In genomic region chr2:44802409-44803099, GRCh38 we compare ENCODE assay signal across 13 cellular contexts.
A peak's percentile ranks its signal among the peaks of the same experiment; 100 is the strongest.
DNase-seq lines count a peak whose midpoint lies in the region; ATAC-seq and TF ChIP-seq lines count a peak whose summit lies in the region.
"Had no signal": no experiment of that assay in that cellular context is flagged by ENCODE, and none has a peak within 500 bp of the region (broad histone marks: within the 10 kb centered on the region; RNA-seq: fewer than 3 reads in every experiment).

No MANE protein-coding gene starts in this region.

- POLR2A ChIA-PET in SK-N-SH (lab: Yijun Ruan, JAX) = interaction anchor here (0.6 kb wide), 1 partner anchor 30 kb away, joined by 4 read pairs; no protein-coding TSS in a partner anchor

- TF ChIP-seq POLR2A in heart left ventricle (IDR thresholded peaks at IDR 0.05) = no peak
- TF ChIP-seq POLR2A in testis (IDR thresholded peaks at IDR 0.05) = no peak

- DNase-seq in heart left ventricle = no peak
- DNase-seq in cardiac septum (ENCODE audit: low spot score) = no peak
- DNase-seq in activated naive CD8-positive, alpha-beta T cell treated with anti-CD3 and anti-CD28 coated beads, Interleukin-2, amount 50 U/mL, for 24 hours = no peak
- peak; percentile 65 for DNase-seq in left kidney (ENCODE audit: low read depth, low spot score)
- DNase-seq in testis = no peak
- DNase-seq in SK-N-SH = no peak
- no peak for DNase-seq in SHP77 (lab: John Stamatoyannopoulos, UW)
- DNase-seq in OCI-M1 (lab: John Stamatoyannopoulos, UW) = no peak
- DNase-seq: activated naive CD4-positive, alpha-beta T cell treated with Interleukin-2 at 50 U/mL for 16 hours; HFFc6; IMR-90; stimulated activated CD4-positive, alpha-beta T cell treated with anti-CD3 and anti-CD28 coated beads, Interleukin-2, amount 100 ng/mL, for 48 hours; T-helper 9 cell had no signal

- no peaks in the 10 kb centered on the region for H4K20me1 ChIP-seq in SK-N-SH (ENCODE audit: insufficient read depth)

- H3K9me3 ChIP-seq in heart left ventricle (no peaks in the 10 kb centered on the region), testis (no peaks in the 10 kb centered on the region), SK-N-SH (no peaks in the 10 kb centered on the region)

- H3K9me3 Mint-ChIP-seq in activated naive CD8-positive, alpha-beta T cell treated with anti-CD3 and anti-CD28 coated beads, Interleukin-2, amount 50 U/mL, for 24 hours = no peaks in the 10 kb centered on the region
- H3K9me3 Mint-ChIP-seq: HFFc6 had no signal

- CTCF ChIA-PET in SK-N-SH (lab: Yijun Ruan, JAX) = interaction anchor here (0.6 kb wide), 1 partner anchor 37 kb away, joined by 3 read pairs; no protein-coding TSS in a partner anchor

- no peaks in the 10 kb centered on the region for H3F3A ChIP-seq in SK-N-SH (replicated peaks; ENCODE audit: insufficient read depth)

- ATAC-seq in heart left ventricle = no peak
- no peak for ATAC-seq in activated naive CD8-positive, alpha-beta T cell treated with anti-CD3 and anti-CD28 coated beads, Interleukin-2, amount 50 U/mL, for 24 hours

- WGBS in heart left ventricle, 4 donors = 3 to 5% (median 4%) methylated on average over 31 to 46 of the region's 46 CpGs
- 3 to 5% methylated on average over 32 to 46 of the region's 46 CpGs for WGBS in testis, 2 donors
- 87% methylated on average over 42 of the region's 46 CpGs for WGBS in SK-N-SH (ENCODE audit: low lambda C conversion rate)

- intact Hi-C loops in heart left ventricle (cut with DNase I) = no loop called here
- intact Hi-C loops in cardiac septum (cut with DNase I) = no loop called here
- intact Hi-C loops in testis (cut with DNase I; ENCODE audit: low total_unique reads) = no loop called here

- peak overlapping the region; percentile 34 for H3K4me3 Mint-ChIP-seq in activated naive CD8-positive, alpha-beta T cell treated with anti-CD3 and anti-CD28 coated beads, Interleukin-2, amount 50 U/mL, for 24 hours
- H3K4me3 Mint-ChIP-seq: HFFc6 had no signal

- peaks cover 87% of the 10 kb centered on the region for H3K27me3 Mint-ChIP-seq in activated naive CD8-positive, alpha-beta T cell treated with anti-CD3 and anti-CD28 coated beads, Interleukin-2, amount 50 U/mL, for 24 hours

- H3K4me3 ChIP-seq in heart left ventricle (peak overlapping the region in 9 of 12 donors; percentile 3 to 28 (median 14)), testis (peak overlapping the region; percentile 17 to 44), SK-N-SH (ENCODE audit: low read depth in 2 of 2, low read length in 1 of 2) (no peak overlapping the region)

- no peak overlapping the region for H3K27ac Mint-ChIP-seq in activated naive CD8-positive, alpha-beta T cell treated with anti-CD3 and anti-CD28 coated beads, Interleukin-2, amount 50 U/mL, for 24 hours
- H3K27ac Mint-ChIP-seq: HFFc6 had no signal

- no peak overlapping the region for H3K9ac ChIP-seq in SK-N-SH

- H3K36me3 ChIP-seq in heart left ventricle = no peaks in the 10 kb centered on the region
- H3K36me3 ChIP-seq in testis (ENCODE audit: low read depth, missing control alignments) = no peaks in the 10 kb centered on the region
- H3K36me3 ChIP-seq in SK-N-SH (replicated peaks in 1 of 2; ENCODE audit: control insufficient read depth in 1 of 2, insufficient read depth in 2 of 2, low read length in 1 of 2) = no peaks in the 10 kb centered on the region

- no peaks in the 10 kb centered on the region for H3K79me2 ChIP-seq in SK-N-SH (ENCODE audit: insufficient read depth)

- no peaks in the 10 kb centered on the region for H3K36me3 Mint-ChIP-seq in activated naive CD8-positive, alpha-beta T cell treated with anti-CD3 and anti-CD28 coated beads, Interleukin-2, amount 50 U/mL, for 24 hours (ENCODE audit: low read depth)

- H3K4me2 ChIP-seq in SK-N-SH = no peak overlapping the region

- no peak for TF ChIP-seq RAD21 in SK-N-SH (IDR thresholded peaks at IDR 0.05; ENCODE audit: low read length)

- H3K27me3 ChIP-seq in heart left ventricle = peaks cover 57 to 100% (median 94%) of the 10 kb centered on the region in 9 donors
- no peaks in the 10 kb centered on the region for H3K27me3 ChIP-seq in testis
- peaks cover 10% of the 10 kb centered on the region for H3K27me3 ChIP-seq in SK-N-SH (ENCODE audit: insufficient read depth)

- H3K27ac ChIP-seq in heart left ventricle (no peak overlapping the region), testis (no peak overlapping the region), SK-N-SH (ENCODE audit: low read depth in 2 of 2, low read length in 1 of 2) (no peak overlapping the region)

- H3K4me1 ChIP-seq in heart left ventricle = peaks cover 0 to 17% (median 9%) of the 10 kb centered on the region in 12 donors
- H3K4me1 ChIP-seq in testis = peaks cover 5% of the 10 kb centered on the region
- H3K4me1 ChIP-seq in SK-N-SH (ENCODE audit: control insufficient read depth in 1 of 2, insufficient read depth in 2 of 2, low read depth in 1 of 2, low read length in 1 of 2) = peaks cover 0 to 4% of the 10 kb centered on the region in 2 experiments; a peak in 1 of 4 replicates

- H3K4me1 Mint-ChIP-seq in activated naive CD8-positive, alpha-beta T cell treated with anti-CD3 and anti-CD28 coated beads, Interleukin-2, amount 50 U/mL, for 24 hours = peaks cover 13% of the 10 kb centered on the region

- no peak for TF ChIP-seq CTCF in heart left ventricle (IDR thresholded peaks at IDR 0.05)
- TF ChIP-seq CTCF in testis (IDR thresholded peaks at IDR 0.05) = no peak
- TF ChIP-seq CTCF in SK-N-SH (IDR thresholded peaks at IDR 0.05) = no peak

- H2AFZ ChIP-seq in SK-N-SH (ENCODE audit: low read depth) = no peak overlapping the region

- no peak for TF ChIP-seq EP300 in SK-N-SH (IDR thresholded peaks at IDR 0.05; ENCODE audit: borderline replicate concordance in 1 of 2, low read depth in 1 of 2, low read length in 1 of 2)

- no peaks in the 10 kb centered on the region for H3K9me2 ChIP-seq in SK-N-SH

TF ChIP-seq in SK-N-SH, 30 proteins besides CTCF, POLR2A, EP300 and RAD21:
- TF ChIP-seq TAF1 (IDR thresholded peaks at IDR 0.05; ENCODE audit: borderline replicate concordance, low read depth, low read length) = no peak
- no peak for TF ChIP-seq MEF2A (IDR thresholded peaks at IDR 0.05; ENCODE audit: borderline replicate concordance, low read depth)
- no peak for TF ChIP-seq RFX5 (IDR thresholded peaks at IDR 0.05; ENCODE audit: low read length)
- no peak for TF ChIP-seq MXI1 (IDR thresholded peaks at IDR 0.05; ENCODE audit: low read depth, low read length)
- no peak for TF ChIP-seq TEAD4 (IDR thresholded peaks at IDR 0.05; ENCODE audit: borderline replicate concordance, insufficient read depth)
- TF ChIP-seq FOSL2 (IDR thresholded peaks at IDR 0.05; ENCODE audit: borderline replicate concordance, low read depth) = no peak
- TF ChIP-seq, protein P1, sequence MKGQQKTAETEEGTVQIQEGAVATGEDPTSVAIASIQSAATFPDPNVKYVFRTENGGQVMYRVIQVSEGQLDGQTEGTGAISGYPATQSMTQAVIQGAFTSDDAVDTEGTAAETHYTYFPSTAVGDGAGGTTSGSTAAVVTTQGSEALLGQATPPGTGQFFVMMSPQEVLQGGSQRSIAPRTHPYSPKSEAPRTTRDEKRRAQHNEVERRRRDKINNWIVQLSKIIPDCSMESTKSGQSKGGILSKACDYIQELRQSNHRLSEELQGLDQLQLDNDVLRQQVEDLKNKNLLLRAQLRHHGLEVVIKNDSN (IDR thresholded peaks at IDR 0.05; ENCODE audit: borderline replicate concordance, low read depth) = no peak
- TF ChIP-seq RXRA (IDR thresholded peaks at IDR 0.05; ENCODE audit: borderline replicate concordance, low read depth) = no peak

Comparison
In these comparisons a context has a peak if more than half of its experiments do, and no peak if none do; other contexts are left out.
1. H3K4me3 ChIP-seq: peak in heart left ventricle (9 of 12) and testis (2 of 2); none in SK-N-SH (0 of 2).